Comparison of ENCODE assay signal across 22 cellular contexts in genomic region chr16:80148826-80149225, GRCh38.
"Had no signal": no experiment of that assay in that cellular context is flagged by ENCODE, and none has a peak within 500 bp of the region (broad histone marks: within the 10 kb centered on the region; RNA-seq: fewer than 3 reads in every experiment).

No MANE protein-coding gene starts in this region.

- H3K4me1 ChIP-seq: pancreas, psoas muscle, right lobe of liver, sigmoid colon, thyroid gland, upper lobe of left lung, vagina had no signal

- H3K36me3 ChIP-seq: neutrophil, pancreas, right lobe of liver, sigmoid colon, stomach, thoracic aorta, thyroid gland, tibial nerve, upper lobe of left lung, vagina had no signal

- DNase-seq: natural killer cell; pancreas; psoas muscle; right lobe of liver; sigmoid colon; small intestine; stimulated activated CD4-positive, alpha-beta T cell treated with anti-CD3 and anti-CD28 coated beads, Interleukin-15, amount 100 ng/mL, for 24 hours; stimulated activated CD4-positive, alpha-beta T cell treated with anti-CD3 and anti-CD28 coated beads, Interleukin-2, amount 100 ng/mL, for 24 hours; stimulated activated CD4-positive, alpha-beta T cell treated with anti-CD3 and anti-CD28 coated beads, Interleukin-2, amount 100 ng/mL, for 48 hours; stimulated activated CD4-positive, alpha-beta T cell treated with anti-CD3 and anti-CD28 coated beads, Interleukin-4, amount 100 ng/mL, for 24 hours; stimulated activated naive B cell treated with anti-CD40 and anti-IgM and Interleukin-4, amounts not matched to agents 10 μg/mL and 1 μg/mL and 100 μg/mL, for 72 hours; stimulated activated naive CD4-positive, alpha-beta T cell treated with Interleukin-2 at 50 U/mL for 16 hours; stomach; thyroid gland; trophoblast cell; upper lobe of left lung had no signal

- H3K27me3 ChIP-seq: neutrophil, right lobe of liver, sigmoid colon, stomach, thyroid gland, tibial nerve, upper lobe of left lung, vagina had no signal

- H3K9me3 ChIP-seq: neutrophil, pancreas, psoas muscle, right lobe of liver, sigmoid colon, stomach, thoracic aorta, thyroid gland, tibial nerve, upper lobe of left lung, vagina had no signal

- ATAC-seq: natural killer cell; pancreas; psoas muscle; right cardiac atrium; right lobe of liver; stimulated activated effector memory CD8-positive, alpha-beta T cell treated with anti-CD3 and anti-CD28 coated beads, Interleukin-12 subunit alpha, Interleukin-12 subunit beta, amount 100 ng/mL, for 72 hours; stimulated activated naive B cell treated with anti-CD40 and anti-IgM and Interleukin-4, amounts not matched to agents 10 μg/mL and 1 μg/mL and 100 μg/mL, for 72 hours had no signal

- H3K4me3 ChIP-seq: pancreas, psoas muscle, right lobe of liver, sigmoid colon, stomach, thoracic aorta, thyroid gland, tibial nerve, upper lobe of left lung, vagina had no signal

- H3K27ac ChIP-seq: neutrophil, pancreas, psoas muscle, right lobe of liver, sigmoid colon, stomach, thoracic aorta, thyroid gland, tibial nerve, upper lobe of left lung, vagina had no signal
